In genomic region chr9:95055337-95055850, GRCh38 we compare ENCODE assay signal across 11 cellular contexts.
A peak's percentile ranks its signal among the peaks of the same experiment; 100 is the strongest.
DNase-seq lines count a peak whose midpoint lies in the region; ATAC-seq, FAIRE-seq and TF ChIP-seq lines count a peak whose summit lies in the region.
"Had no signal": no experiment of that assay in that cellular context is flagged by ENCODE, and none has a peak within 500 bp of the region (broad histone marks: within the 10 kb centered on the region; RNA-seq: fewer than 3 reads in every experiment).

No MANE protein-coding gene starts in this region.

- intact Hi-C loops in left ventricle myocardium superior (cut with micrococcal nuclease) = no loop called here

- peaks cover 56% of the 10 kb centered on the region for H3K4me1 Mint-ChIP-seq in progenitor cell of endocrine pancreas (ENCODE audit: low read depth)
- no peaks in the 10 kb centered on the region for H3K4me1 Mint-ChIP-seq in CD8-positive, alpha-beta memory T cell
- H3K4me1 Mint-ChIP-seq: activated naive CD8-positive, alpha-beta T cell treated with anti-CD3 and anti-CD28 coated beads, Interleukin-2, amount 10 ng/mL, durations not matched to agents 7 days and 5 days had no signal

- no peaks in the 10 kb centered on the region for H3K27me3 Mint-ChIP-seq in progenitor cell of endocrine pancreas
- peaks cover 3 to 10% of the 10 kb centered on the region in 2 donors for H3K27me3 Mint-ChIP-seq in CD8-positive, alpha-beta memory T cell

- peak overlapping the region; percentile 57 for H3K4me3 ChIP-seq in AG04449 (ENCODE audit: low read depth, low read length)
- H3K4me3 ChIP-seq in CD8-positive, alpha-beta memory T cell (ENCODE audit: low read length) = no peak overlapping the region
- H3K4me3 ChIP-seq: BLaER1 had no signal

- H3K36me3 Mint-ChIP-seq in progenitor cell of endocrine pancreas (ENCODE audit: insufficient read depth) = peaks cover 2% of the 10 kb centered on the region
- H3K36me3 Mint-ChIP-seq in CD8-positive, alpha-beta memory T cell = peaks cover 0 to 2% (median 0%) of the 10 kb centered on the region in 3 donors
- H3K36me3 Mint-ChIP-seq: activated naive CD8-positive, alpha-beta T cell treated with anti-CD3 and anti-CD28 coated beads, Interleukin-2, amount 10 ng/mL, durations not matched to agents 7 days and 5 days had no signal

- no peak for DNase-seq in AG04449 (ENCODE audit: low read depth, low spot score)
- DNase-seq in left ventricle myocardium superior = no peak
- DNase-seq in progenitor cell of endocrine pancreas (ENCODE audit: low spot score, unreplicated experiment) = no peak
- DNase-seq in CD8-positive, alpha-beta memory T cell = no peak
- DNase-seq in RCC 7860 (ENCODE audit: low spot score) = no peak
- no peak for DNase-seq in cerebellar nuclear complex (lab: John Stamatoyannopoulos, UW)
- DNase-seq: activated CD4-positive, alpha-beta T cell treated with anti-CD3 and anti-CD28 coated beads, Interleukin-2, amount 50 U/mL, for 1 hour; activated naive CD8-positive, alpha-beta T cell treated with anti-CD3 and anti-CD28 coated beads, Interleukin-2, amount 10 ng/mL, durations not matched to agents 7 days and 5 days had no signal

- no peaks in the 10 kb centered on the region for H3K4me1 ChIP-seq in CD8-positive, alpha-beta memory T cell (ENCODE audit: insufficient read depth, low read length)

- ATAC-seq in left ventricle myocardium superior = peak; percentile 7
- no peak for ATAC-seq in HG02885 (IDR thresholded peaks at IDR 0.05; ENCODE audit: poor library complexity, unreplicated experiment)

- H3K4me3 Mint-ChIP-seq in progenitor cell of endocrine pancreas (ENCODE audit: low read depth) = peak overlapping the region; percentile 9
- no peak overlapping the region for H3K4me3 Mint-ChIP-seq in CD8-positive, alpha-beta memory T cell
- H3K4me3 Mint-ChIP-seq: activated naive CD8-positive, alpha-beta T cell treated with anti-CD3 and anti-CD28 coated beads, Interleukin-2, amount 10 ng/mL, durations not matched to agents 7 days and 5 days had no signal

- no peak for TF ChIP-seq CTCF in AG04449 (IDR thresholded peaks at IDR 0.05; ENCODE audit: insufficient read depth, low read length, missing control alignments)
- no peak for TF ChIP-seq CTCF in VCaP (conservative IDR thresholded peaks at IDR 0.05)
- TF ChIP-seq CTCF in progenitor cell of endocrine pancreas (IDR thresholded peaks at IDR 0.05; ENCODE audit: unreplicated experiment) = no peak

- no peaks in the 10 kb centered on the region for H3K9me3 ChIP-seq in CD8-positive, alpha-beta memory T cell (ENCODE audit: low read length)
- H3K9me3 ChIP-seq: BLaER1 had no signal

- POLR2A ChIA-PET in AG04449 (lab: Yijun Ruan, JAX) = no interaction called here
- POLR2A ChIA-PET in CD8-positive, alpha-beta memory T cell (lab: Charles Lee) = no interaction called here

- peak overlapping the region; percentile 89 for H3K27ac Mint-ChIP-seq in progenitor cell of endocrine pancreas
- H3K27ac Mint-ChIP-seq in CD8-positive, alpha-beta memory T cell = no peak overlapping the region
- H3K27ac Mint-ChIP-seq: activated naive CD8-positive, alpha-beta T cell treated with anti-CD3 and anti-CD28 coated beads, Interleukin-2, amount 10 ng/mL, durations not matched to agents 7 days and 5 days had no signal

- peak overlapping the region; percentile 80 for H3K27ac ChIP-seq in VCaP
- H3K27ac ChIP-seq in CD8-positive, alpha-beta memory T cell (ENCODE audit: low read depth, low read length) = no peak overlapping the region
- H3K27ac ChIP-seq: BLaER1 had no signal

- no peak for FAIRE-seq in RCC 7860 (lab: Jason Lieb, UNC)

- no peaks in the 10 kb centered on the region for H3K9me3 Mint-ChIP-seq in progenitor cell of endocrine pancreas (ENCODE audit: low read depth)
- no peaks in the 10 kb centered on the region for H3K9me3 Mint-ChIP-seq in CD8-positive, alpha-beta memory T cell
- H3K9me3 Mint-ChIP-seq: activated naive CD8-positive, alpha-beta T cell treated with anti-CD3 and anti-CD28 coated beads, Interleukin-2, amount 10 ng/mL, durations not matched to agents 7 days and 5 days had no signal

- no peaks in the 10 kb centered on the region for H3K27me3 ChIP-seq in CD8-positive, alpha-beta memory T cell (ENCODE audit: insufficient read depth, low read length, poor library complexity, severe bottlenecking)

- no peaks in the 10 kb centered on the region for H3K36me3 ChIP-seq in CD8-positive, alpha-beta memory T cell (ENCODE audit: insufficient read depth, low read length)
- H3K36me3 ChIP-seq: BLaER1 had no signal

- CTCF ChIA-PET in AG04449 (lab: Yijun Ruan, JAX) = interaction anchor here (1.8 kb wide), 1 partner anchor 273 kb away, joined by 5 read pairs; no protein-coding TSS in a partner anchor
- CTCF ChIA-PET in CD8-positive, alpha-beta memory T cell (lab: Charles Lee) = no interaction called here
